11 cellular contexts compared by ENCODE assay signal in the genomic region with DNA sequence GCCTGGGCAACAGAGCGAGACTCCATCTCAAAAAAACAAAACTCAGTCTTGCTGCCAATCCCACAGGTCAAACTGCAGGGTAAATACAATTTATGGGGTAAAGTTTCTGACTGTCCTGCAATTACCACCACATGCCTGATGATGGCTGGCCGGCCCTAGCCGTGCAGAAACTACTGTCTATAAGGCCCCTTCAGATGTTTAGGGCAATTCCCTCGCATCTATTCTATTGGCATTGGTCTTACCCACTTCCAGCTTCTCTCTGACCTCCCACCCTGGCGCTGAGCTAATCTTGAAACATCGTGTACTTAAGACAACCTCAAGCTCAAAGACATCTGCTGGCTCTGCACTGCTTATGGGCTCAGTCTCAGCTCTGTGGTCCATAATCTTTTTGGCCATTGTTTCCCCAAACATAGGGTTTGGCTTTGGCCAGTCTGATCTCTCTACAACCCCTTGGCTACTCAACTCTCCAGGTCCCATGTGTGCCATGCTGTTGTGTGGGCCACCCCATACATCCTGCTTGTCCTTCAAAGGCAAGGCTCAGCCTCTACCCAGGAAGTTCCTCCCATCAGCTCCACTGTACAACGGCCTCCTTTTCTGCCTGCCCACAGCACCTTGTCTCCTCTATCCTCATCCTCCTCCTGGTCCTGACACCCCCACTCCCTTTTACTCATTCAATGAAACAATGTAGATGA. TPM values are rescaled to one million over a fixed set of nuclear protein-coding genes. Genes with fewer than 3 reads are reported as not detected.
A peak's percentile ranks its signal among the peaks of the same experiment; 100 is the strongest.
DNase-seq lines count a peak whose midpoint lies in the region; ATAC-seq, FAIRE-seq and TF ChIP-seq lines count a peak whose summit lies in the region.
"Had no signal": no experiment of that assay in that cellular context is flagged by ENCODE, and none has a peak within 500 bp of the region (broad histone marks: within the 10 kb centered on the region; RNA-seq: fewer than 3 reads in every experiment).

No MANE protein-coding gene starts in this region.

- no peak for TF ChIP-seq POLR2A in vagina (IDR thresholded peaks at IDR 0.05)

- H3K4me1 ChIP-seq in heart right ventricle (peaks cover 38 to 99% (median 82%) of the 10 kb centered on the region in 9 donors), kidney (ENCODE audit: control insufficient read depth in 1 of 2, insufficient read depth in 1 of 2, low read depth in 1 of 2, low read length in 2 of 2) (peaks cover 26 to 37% of the 10 kb centered on the region in 2 donors), vagina (peaks cover 76% of the 10 kb centered on the region)

- POLR2A ChIA-PET in activated CD4-positive, alpha-beta memory T cell treated with anti-CD3 and anti-CD28 coated beads for 36 hours (lab: Charles Lee) = interaction anchor here (1.0 kb wide), 1 partner anchor 23 kb away, joined by 3 read pairs; no protein-coding TSS in a partner anchor

- no peak overlapping the region for H3K9ac ChIP-seq in kidney (ENCODE audit: low read length in 2 of 2)

- peaks cover 0 to 13% (median 0%) of the 10 kb centered on the region in 9 donors for H3K36me3 ChIP-seq in heart right ventricle
- no peaks in the 10 kb centered on the region for H3K36me3 ChIP-seq in kidney (ENCODE audit: control insufficient read depth in 1 of 2, insufficient read depth in 2 of 2, low read length in 2 of 2)
- H3K36me3 ChIP-seq in vagina = no peaks in the 10 kb centered on the region

- H3K27me3 Mint-ChIP-seq in activated CD4-positive, alpha-beta memory T cell treated with anti-CD3 and anti-CD28 coated beads for 36 hours = no peaks in the 10 kb centered on the region

- H3K36me3 Mint-ChIP-seq in activated CD4-positive, alpha-beta memory T cell treated with anti-CD3 and anti-CD28 coated beads for 36 hours = peaks cover 38% of the 10 kb centered on the region

- H3K9me3 ChIP-seq in heart right ventricle (no peaks in the 10 kb centered on the region), kidney (ENCODE audit: control insufficient read depth in 1 of 2, low read length in 2 of 2) (no peaks in the 10 kb centered on the region), vagina (no peaks in the 10 kb centered on the region)

- H3K4me3 ChIP-seq in heart right ventricle (no peak overlapping the region), kidney (ENCODE audit: low read length in 2 of 2) (no peak overlapping the region), vagina (no peak overlapping the region)

- CTCF ChIA-PET in activated CD4-positive, alpha-beta memory T cell treated with anti-CD3 and anti-CD28 coated beads for 36 hours (lab: Charles Lee) = interaction anchor here (0.6 to 1.6 kb wide), 4 partner anchors 22 to 88 kb away, joined by 3 to 5 read pairs (median 4); no protein-coding TSS in a partner anchor

- intact Hi-C loops in heart right ventricle (cut with DNase I) (no loop called here), left ventricle myocardium superior (cut with micrococcal nuclease) (no loop called here), kidney (cut with DNase I) (no loop called here), vagina (cut with DNase I) (no loop called here)
- intact Hi-C loops in activated CD4-positive, alpha-beta memory T cell treated with anti-CD3 and anti-CD28 coated beads for 36 hours (cut with micrococcal nuclease) = no loop called here

- H3K9me3 Mint-ChIP-seq in activated CD4-positive, alpha-beta memory T cell treated with anti-CD3 and anti-CD28 coated beads for 36 hours = no peaks in the 10 kb centered on the region

- H3K4me1 Mint-ChIP-seq in activated CD4-positive, alpha-beta memory T cell treated with anti-CD3 and anti-CD28 coated beads for 36 hours (ENCODE audit: low read depth) = peaks cover 83% of the 10 kb centered on the region

- H3K4me3 Mint-ChIP-seq in activated CD4-positive, alpha-beta memory T cell treated with anti-CD3 and anti-CD28 coated beads for 36 hours = no peak overlapping the region

- DNase-seq in heart right ventricle = no peak
- no peak for DNase-seq in left ventricle myocardium superior
- DNase-seq in activated CD4-positive, alpha-beta memory T cell treated with anti-CD3 and anti-CD28 coated beads for 36 hours = no peak
- peak; percentile 35 for DNase-seq in kidney
- DNase-seq in vagina (ENCODE audit: extremely low spot score in 2 of 2) = no peak
- DNase-seq in hippocampal formation (lab: John Stamatoyannopoulos, UW) = no peak
- DNase-seq in stimulated activated CD4-positive, alpha-beta T cell treated with anti-CD3 and anti-CD28 coated beads, Interleukin-15, amount 100 ng/mL, for 24 hours = no peak
- DNase-seq: mammary epithelial cell, NCI-H2081 treated with DMSO at 0.1 percent for 48 hours had no signal

- no peak for FAIRE-seq in kidney (lab: Jason Lieb, UNC)

- TF ChIP-seq CTCF in heart right ventricle (IDR thresholded peaks at IDR 0.05) (no peak), kidney (IDR thresholded peaks at IDR 0.05; ENCODE audit: borderline replicate concordance, extremely low read depth, insufficient read depth) (no peak), vagina (IDR thresholded peaks at IDR 0.05) (no peak)

- no peak for ATAC-seq in heart right ventricle
- no peak for ATAC-seq in left ventricle myocardium superior
- ATAC-seq in GM21423 (IDR thresholded peaks at IDR 0.05; ENCODE audit: unreplicated experiment) = no peak

- H3K27me3 ChIP-seq in heart right ventricle (no peaks in the 10 kb centered on the region), vagina (no peaks in the 10 kb centered on the region)

- WGBS in heart right ventricle, 2 donors = 81% methylated on average over 7 of the region's 7 CpGs

- H3K27ac ChIP-seq in heart right ventricle (peak overlapping the region in 9 of 10 donors; percentile 41 to 89 (median 76)), kidney (ENCODE audit: low read depth in 2 of 2, low read length in 2 of 2) (peak overlapping the region in 1 of 2 donors; percentile 43), vagina (peak overlapping the region; percentile 79)
- H3K27ac ChIP-seq: C4-2B had no signal

- H3K27ac Mint-ChIP-seq in activated CD4-positive, alpha-beta memory T cell treated with anti-CD3 and anti-CD28 coated beads for 36 hours = peak overlapping the region; percentile 54

RNA-seq across cellular contexts. Expression of a gene that starts 16.6 kb away (rescaled TPM):
- total RNA-seq in heart right ventricle = 10 to 100 TPM in 9 of 10 donors, 1 to 10 TPM in 1; 6.7 to 24.1 (median 12.6) TPM
- polyA plus RNA-seq in heart right ventricle = 10 to 100 TPM in 1 of 2 donors, 1 to 10 TPM in 1; 7.9 to 15.9 TPM
- total RNA-seq in left ventricle myocardium superior = 16.6 TPM
- 10 to 100 TPM; 62.9 to 65.0 TPM for total RNA-seq in activated CD4-positive, alpha-beta memory T cell treated with anti-CD3 and anti-CD28 coated beads for 36 hours
- total RNA-seq in kidney = 24.5 TPM
- 7.6 TPM for polyA plus RNA-seq in kidney (ENCODE audit: insufficient read depth, low read depth, low replicate concordance)
- total RNA-seq in vagina = 9.8 TPM

RNA-seq across cellular contexts. Expression of a gene that starts 38.3 kb away (rescaled TPM):
- total RNA-seq in heart right ventricle = under 1 TPM in 2 of 10 donors, not detected in 8; 0.13 to 0.16 TPM
- polyA plus RNA-seq in heart right ventricle = not detected
- not detected for total RNA-seq in left ventricle myocardium superior
- under 1 TPM in 1 of 2 experiments, not detected in 1; 0.12 TPM for total RNA-seq in activated CD4-positive, alpha-beta memory T cell treated with anti-CD3 and anti-CD28 coated beads for 36 hours
- total RNA-seq in kidney = not detected
- polyA plus RNA-seq in kidney (ENCODE audit: insufficient read depth, low read depth, low replicate concordance) = not detected
- total RNA-seq in vagina = not detected
- polyA plus RNA-seq: mammary epithelial cell had no signal
